ENCODE assay signal across 7 cellular contexts in the genomic region with DNA sequence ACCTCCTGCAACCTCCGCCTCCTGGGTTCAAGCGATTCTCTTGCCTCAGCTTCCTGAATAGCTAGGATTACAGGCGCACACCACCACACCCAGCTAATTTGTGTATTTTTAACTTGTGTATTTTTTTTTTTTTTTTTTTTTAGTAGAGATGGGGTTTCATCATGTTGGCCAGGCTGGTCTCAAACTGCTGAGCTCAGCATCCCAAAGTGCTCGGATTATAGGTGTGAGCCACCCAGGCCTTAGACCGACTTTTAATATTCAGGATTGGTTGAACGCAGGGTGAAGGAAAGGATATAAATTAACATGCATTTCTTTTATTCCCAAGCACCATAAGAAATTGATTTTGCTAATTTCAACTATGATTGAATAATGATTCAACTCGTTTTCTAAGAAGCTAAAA.
"Had no signal": no experiment of that assay in that cellular context is flagged by ENCODE, and none has a peak within 500 bp of the region (broad histone marks: within the 10 kb centered on the region; RNA-seq: fewer than 3 reads in every experiment).

No MANE protein-coding gene starts in this region.

- H3K4me2 ChIP-seq: KMS-11 had no signal

- FAIRE-seq: HTR-8/SVneo, K562 had no signal

- H3K4me3 ChIP-seq: K562 had no signal

- ATAC-seq: K562 had no signal

- H3K9ac ChIP-seq: KMS-11 had no signal

- DNase-seq: IMR-90, KBM-7, KG1 had no signal

- H3K27ac ChIP-seq: HL-60, KMS-11 had no signal
